In genomic region chr16:85072947-85073346, GRCh38 we compare ENCODE assay signal across 18 cellular contexts. TPM values are rescaled to one million over a fixed set of nuclear protein-coding genes. Genes with fewer than 3 reads are reported as not detected.
DNase-seq lines count a peak whose midpoint lies in the region; ATAC-seq and TF ChIP-seq lines count a peak whose summit lies in the region.
"Had no signal": no experiment of that assay in that cellular context is flagged by ENCODE, and none has a peak within 500 bp of the region (broad histone marks: within the 10 kb centered on the region; RNA-seq: fewer than 3 reads in every experiment).

No MANE protein-coding gene starts in this region.

- peaks cover 9% of the 10 kb centered on the region for H3K4me1 Mint-ChIP-seq in endothelial cell (ENCODE audit: unreplicated experiment)

- TF ChIP-seq CTCF in AG09319 (IDR thresholded peaks at IDR 0.05; ENCODE audit: low read depth, low read length) (no peak), lung (IDR thresholded peaks at IDR 0.05; ENCODE audit: control extremely low read depth, extremely low read depth) (no peak), endothelial cell (IDR thresholded peaks at IDR 0.05; ENCODE audit: unreplicated experiment) (no peak)

- no peaks in the 10 kb centered on the region for H3K9me3 ChIP-seq in MG63
- no peaks in the 10 kb centered on the region for H3K9me3 ChIP-seq in lung (ENCODE audit: control insufficient read depth in 2 of 2, insufficient read depth in 1 of 2, low read length in 1 of 2)
- H3K9me3 ChIP-seq: prostate gland had no signal

- H3K27ac Mint-ChIP-seq in endothelial cell (ENCODE audit: unreplicated experiment), result no peak overlapping the region
- H3K27ac Mint-ChIP-seq: activated T-helper 1 cell treated with anti-CD3 and anti-CD28 coated beads, Interleukin-12 subunit alpha, Interleukin-12 subunit beta, Interleukin-2, Interleukin-4 antibody, amounts not matched to agents 30 ng/mL and 10 ng/mL and 1 ng/mL, durations not matched to agents 14 hours and 24 hours and 36 hours; stimulated activated memory B cell treated with anti-CD40 and anti-IgM and Interleukin-4, amounts not matched to agents 10 μg/mL and 1 μg/mL and 100 μg/mL, for 72 hours had no signal

- no peaks in the 10 kb centered on the region for H3K9me3 Mint-ChIP-seq in endothelial cell (ENCODE audit: unreplicated experiment)
- H3K9me3 Mint-ChIP-seq: activated T-helper 1 cell treated with anti-CD3 and anti-CD28 coated beads, Interleukin-12 subunit alpha, Interleukin-12 subunit beta, Interleukin-2, Interleukin-4 antibody, amounts not matched to agents 30 ng/mL and 10 ng/mL and 1 ng/mL, durations not matched to agents 14 hours and 24 hours and 36 hours; stimulated activated memory B cell treated with anti-CD40 and anti-IgM and Interleukin-4, amounts not matched to agents 10 μg/mL and 1 μg/mL and 100 μg/mL, for 72 hours had no signal

- H3K27ac ChIP-seq in lung (ENCODE audit: low read depth in 1 of 2, low read length in 1 of 2), result no peak overlapping the region
- H3K27ac ChIP-seq: prostate gland had no signal

- DNase-seq in AG09319 (ENCODE audit: extremely low read depth, low read depth) (peak; percentile 68), MG63 (peak; percentile 71), fibroblast of gingiva (ENCODE audit: low read depth) (peak; percentile 82), lung (ENCODE audit: low spot score) (peak; percentile 34), NCI-H2029 (lab: John Stamatoyannopoulos, UW) (no peak), middle frontal gyrus (ENCODE audit: extremely low spot score, low spot score) (no peak), endothelial cell (ENCODE audit: low spot score) (no peak)
- DNase-seq: activated CD4-positive, alpha-beta T cell treated with anti-CD3 and anti-CD28 coated beads for 48 hours; DND-41; Kasumi-1; PC-3 had no signal

- ATAC-seq in lung (ENCODE audit: insufficient read depth, low FRiP score) (no peak), HG02870 (IDR thresholded peaks at IDR 0.05; ENCODE audit: unreplicated experiment) (no peak)
- ATAC-seq: PC-3; stimulated activated memory B cell treated with anti-CD40 and anti-IgM and Interleukin-4, amounts not matched to agents 10 μg/mL and 1 μg/mL and 100 μg/mL, for 72 hours had no signal

- H3K36me3 ChIP-seq in MG63 (no peaks in the 10 kb centered on the region), lung (ENCODE audit: control insufficient read depth in 2 of 2, insufficient read depth in 2 of 2, low read length in 2 of 2) (peaks cover 0 to 30% of the 10 kb centered on the region in 2 donors)
- H3K36me3 ChIP-seq: prostate gland had no signal

- H3K4me1 ChIP-seq in lung (ENCODE audit: control insufficient read depth in 2 of 2, insufficient read depth in 2 of 2, low read length in 2 of 2), result peaks cover 0 to 2% of the 10 kb centered on the region in 2 donors
- H3K4me1 ChIP-seq: prostate gland had no signal

- no peak overlapping the region for H3K4me3 Mint-ChIP-seq in endothelial cell (ENCODE audit: unreplicated experiment)
- H3K4me3 Mint-ChIP-seq: activated T-helper 1 cell treated with anti-CD3 and anti-CD28 coated beads, Interleukin-12 subunit alpha, Interleukin-12 subunit beta, Interleukin-2, Interleukin-4 antibody, amounts not matched to agents 30 ng/mL and 10 ng/mL and 1 ng/mL, durations not matched to agents 14 hours and 24 hours and 36 hours; stimulated activated memory B cell treated with anti-CD40 and anti-IgM and Interleukin-4, amounts not matched to agents 10 μg/mL and 1 μg/mL and 100 μg/mL, for 72 hours had no signal

- H3K36me3 Mint-ChIP-seq in endothelial cell (ENCODE audit: low read depth, unreplicated experiment), result peaks cover 2% of the 10 kb centered on the region

- H3K27me3 ChIP-seq in MG63 (no peaks in the 10 kb centered on the region), lung (ENCODE audit: control insufficient read depth, insufficient read depth) (no peaks in the 10 kb centered on the region)

- H3K4me3 ChIP-seq in MG63, result no peak overlapping the region
- H3K4me3 ChIP-seq in lung, result no peak overlapping the region
- H3K4me3 ChIP-seq: prostate gland had no signal

- WGBS in lung, 2 donors, result 77 to 83% methylated on average over 13 of the region's 13 CpGs

- H3K27me3 Mint-ChIP-seq in endothelial cell (ENCODE audit: unreplicated experiment), result peaks cover 5% of the 10 kb centered on the region

RNA-seq across cellular contexts. Expression of gene CIBAR2, which starts 39.3 kb away (rescaled TPM):
- 0.72 TPM in 1 of 2 replicates, not detected in the other for total RNA-seq in MG63 (2014; rRNA removed; shearing (Covaris generic); ENCODE audit: low replicate concordance)
- 10 to 100 TPM; 22.6 to 49.0 TPM for total RNA-seq in lung
- polyA plus RNA-seq in lung, result 10 to 100 TPM; 11.8 to 15.2 TPM
- not detected for total RNA-seq in endothelial cell (ENCODE audit: unreplicated experiment)
- total RNA-seq: activated T-helper 1 cell treated with anti-CD3 and anti-CD28 coated beads, Interleukin-12 subunit alpha, Interleukin-12 subunit beta, Interleukin-2, Interleukin-4 antibody, amounts not matched to agents 30 ng/mL and 10 ng/mL and 1 ng/mL, durations not matched to agents 14 hours and 24 hours and 36 hours; H1; mononuclear cell; PC-3; prostate gland; T-helper 1 cell treated with Interleukin-12 subunit alpha and Interleukin-12 subunit beta and Interleukin-4 antibody, amounts not matched to agents 30 ng/mL and 1 ng/mL, for 36 hours had no signal

RNA-seq across cellular contexts. Expression of gene KIAA0513, which starts 45.4 kb away (rescaled TPM):
- 4.2 and 4.4 TPM in 2 replicates for total RNA-seq in MG63 (2014; rRNA removed; shearing (Covaris generic); ENCODE audit: low replicate concordance)
- total RNA-seq in lung, result 10 to 100 TPM; 12.8 to 23.5 TPM
- polyA plus RNA-seq in lung, result 10 to 100 TPM; 10.4 to 11.2 TPM
- total RNA-seq in endothelial cell (ENCODE audit: unreplicated experiment), result 5.5 TPM

Comparison
In these comparisons a context has a peak if more than half of its experiments do, and no peak if none do; other contexts are left out.
1. DNase-seq: peak in AG09319 (single experiment), MG63 (single experiment), fibroblast of gingiva (single experiment) and lung (single experiment); none in NCI-H2029 (single experiment), middle frontal gyrus (single experiment) and endothelial cell (single experiment).
2. RNA of gene CIBAR2, which starts 39.3 kb away (total RNA-seq): 22.6 to 49.0 TPM in lung; 0.72 TPM in MG63 and not detected in endothelial cell (single experiment); every median in the first group is over 10 times any median in the second.